In genomic region chr2:238122287-238123217, GRCh38 we compare ENCODE assay signal across 23 cellular contexts. TPM values are rescaled to one million over a fixed set of nuclear protein-coding genes. Genes with fewer than 3 reads are reported as not detected.
"Had no signal": no experiment of that assay in that cellular context is flagged by ENCODE, and none has a peak within 500 bp of the region (broad histone marks: within the 10 kb centered on the region; RNA-seq: fewer than 3 reads in every experiment).

No MANE protein-coding gene starts in this region.

- ATAC-seq: activated CD8-positive, alpha-beta T cell treated with anti-CD3 and anti-CD28 coated beads, Interleukin-2, amount 10 ng/mL, durations not matched to agents 7 days and 5 days; activated naive CD8-positive, alpha-beta T cell treated with anti-CD3 and anti-CD28 coated beads, Interleukin-2, amount 50 U/mL, for 24 hours; sciatic nerve; stimulated activated naive B cell treated with anti-CD40 and anti-IgM and Interleukin-4, amounts not matched to agents 10 μg/mL and 1 μg/mL and 100 μg/mL, for 72 hours had no signal

- DNase-seq: activated CD4-positive, alpha-beta T cell treated with anti-CD3 and anti-CD28 coated beads for 1 hour; activated CD4-positive, alpha-beta T cell treated with anti-CD3 and anti-CD28 coated beads, Interleukin-2, amount 50 U/mL, for 1 hour; activated CD8-positive, alpha-beta T cell treated with anti-CD3 and anti-CD28 coated beads, Interleukin-2, amount 10 ng/mL, durations not matched to agents 7 days and 5 days; activated gamma-delta T cell; activated naive CD4-positive, alpha-beta T cell treated with anti-CD3 and anti-CD28 coated beads, Interleukin-2, amount 50 U/mL, for 16 hours; activated naive CD8-positive, alpha-beta T cell treated with anti-CD3 and anti-CD28 coated beads, Interleukin-2, amount 50 U/mL, for 24 hours; effector CD4-positive, alpha-beta T cell; erythroblast; foreskin fibroblast; mesendoderm; naive B cell; ovary; small intestine; stimulated activated CD4-positive, alpha-beta T cell treated with anti-CD3 and anti-CD28 coated beads, Interleukin-15, amount 100 ng/mL, for 24 hours; stimulated activated naive B cell treated with anti-CD40 and anti-IgM and Interleukin-4, amounts not matched to agents 10 μg/mL and 1 μg/mL and 100 μg/mL, for 72 hours; T-helper 9 cell; testis had no signal

- H3K4me1 ChIP-seq: testis had no signal

- H3K27ac ChIP-seq: ovary, testis, vagina had no signal

- H3K9me3 ChIP-seq: ovary, testis, vagina had no signal

- H3K27me3 ChIP-seq: ovary, testis, vagina had no signal

- H3K36me3 ChIP-seq: ovary, vagina had no signal

- H3K4me3 ChIP-seq: ovary, testis, vagina had no signal

RNA-seq across cellular contexts. Expression of gene KLHL30, which starts 15.9 kb away (rescaled TPM):
- total RNA-seq: activated CD8-positive, alpha-beta T cell treated with anti-CD3 and anti-CD28 coated beads, Interleukin-2, amount 10 ng/mL, durations not matched to agents 7 days and 5 days; activated T-helper 1 cell treated with anti-CD3 and anti-CD28 coated beads, Interleukin-12 subunit alpha, Interleukin-12 subunit beta, Interleukin-2, Interleukin-4 antibody, amounts not matched to agents 30 ng/mL and 10 ng/mL and 1 ng/mL, durations not matched to agents 14 hours and 24 hours and 36 hours; pulmonary artery endothelial cell; T-helper 1 cell treated with Interleukin-12 subunit alpha and Interleukin-12 subunit beta and Interleukin-4 antibody, amounts not matched to agents 30 ng/mL and 1 ng/mL, for 36 hours had no signal

RNA-seq across cellular contexts. Expression of gene ESPNL, which starts 22.4 kb away (rescaled TPM):
- total RNA-seq: sciatic nerve had no signal

RNA-seq across cellular contexts. Expression of gene ERFE, which starts 36.2 kb away (rescaled TPM):
- total RNA-seq: activated T-helper 1 cell treated with anti-CD3 and anti-CD28 coated beads, Interleukin-12 subunit alpha, Interleukin-12 subunit beta, Interleukin-2, Interleukin-4 antibody, amounts not matched to agents 30 ng/mL and 10 ng/mL and 1 ng/mL, durations not matched to agents 14 hours and 24 hours and 36 hours; lower leg skin; T-helper 1 cell treated with Interleukin-12 subunit alpha and Interleukin-12 subunit beta and Interleukin-4 antibody, amounts not matched to agents 30 ng/mL and 1 ng/mL, for 36 hours; vagina had no signal
